Comparison of ENCODE assay signal across 6 cellular contexts in genomic region chr19:681029-681626, GRCh38. TPM values are rescaled to one million over a fixed set of nuclear protein-coding genes. Genes with fewer than 3 reads are reported as not detected.
DNase-seq lines count a peak whose midpoint lies in the region; ATAC-seq lines count a peak whose summit lies in the region.

No MANE protein-coding gene starts in this region.

- no peaks in the 10 kb centered on the region for H3K36me3 Mint-ChIP-seq in activated naive CD4-positive, alpha-beta T cell treated with anti-CD3 and anti-CD28 coated beads, Interleukin-2, amount 50 U/mL, for 24 hours

- H3K27ac Mint-ChIP-seq in activated naive CD4-positive, alpha-beta T cell treated with anti-CD3 and anti-CD28 coated beads, Interleukin-2, amount 50 U/mL, for 24 hours: peak overlapping the region; percentile 100

- H3K27me3 Mint-ChIP-seq in activated naive CD4-positive, alpha-beta T cell treated with anti-CD3 and anti-CD28 coated beads, Interleukin-2, amount 50 U/mL, for 24 hours: no peaks in the 10 kb centered on the region

- no peaks in the 10 kb centered on the region for H3K9me3 Mint-ChIP-seq in activated naive CD4-positive, alpha-beta T cell treated with anti-CD3 and anti-CD28 coated beads, Interleukin-2, amount 50 U/mL, for 24 hours

- H3K4me1 Mint-ChIP-seq in activated naive CD4-positive, alpha-beta T cell treated with anti-CD3 and anti-CD28 coated beads, Interleukin-2, amount 50 U/mL, for 24 hours: no peaks in the 10 kb centered on the region

- no peak for ATAC-seq in HG02798 (IDR thresholded peaks at IDR 0.05; ENCODE audit: poor library complexity, unreplicated experiment)
- no peak for ATAC-seq in GM21360 (IDR thresholded peaks at IDR 0.05; ENCODE audit: unreplicated experiment)

- DNase-seq in NCI-H1417 (lab: John Stamatoyannopoulos, UW) (peak; percentile 78 to 91 (median 83)), NCI-H1417 treated with DMSO at 0.1 percent for 48 hours (lab: John Stamatoyannopoulos, UW) (no peak), mucosa of gallbladder (ENCODE audit: low spot score) (peak; percentile 91)

- peak overlapping the region; percentile 93 for H3K4me3 Mint-ChIP-seq in activated naive CD4-positive, alpha-beta T cell treated with anti-CD3 and anti-CD28 coated beads, Interleukin-2, amount 50 U/mL, for 24 hours

RNA-seq across cellular contexts. Expression of gene FSTL3, which starts 4.9 kb away (rescaled TPM):
- total RNA-seq in mucosa of gallbladder: 39.1 TPM

RNA-seq across cellular contexts. Expression of gene PRSS57, which starts 14.1 kb away (rescaled TPM):
- not detected for total RNA-seq in mucosa of gallbladder

RNA-seq across cellular contexts. Expression of gene RNF126, which starts 18.1 kb away (rescaled TPM):
- 34.8 TPM for total RNA-seq in mucosa of gallbladder

RNA-seq across cellular contexts. Expression of gene PALM, which starts 27.6 kb away (rescaled TPM):
- total RNA-seq in mucosa of gallbladder: 26.1 TPM

RNA-seq across cellular contexts. Expression of gene FGF22, which starts 41.4 kb away (rescaled TPM):
- total RNA-seq in mucosa of gallbladder: 0.17 TPM
